Comparison of ENCODE assay signal across 11 cellular contexts in the genomic region with DNA sequence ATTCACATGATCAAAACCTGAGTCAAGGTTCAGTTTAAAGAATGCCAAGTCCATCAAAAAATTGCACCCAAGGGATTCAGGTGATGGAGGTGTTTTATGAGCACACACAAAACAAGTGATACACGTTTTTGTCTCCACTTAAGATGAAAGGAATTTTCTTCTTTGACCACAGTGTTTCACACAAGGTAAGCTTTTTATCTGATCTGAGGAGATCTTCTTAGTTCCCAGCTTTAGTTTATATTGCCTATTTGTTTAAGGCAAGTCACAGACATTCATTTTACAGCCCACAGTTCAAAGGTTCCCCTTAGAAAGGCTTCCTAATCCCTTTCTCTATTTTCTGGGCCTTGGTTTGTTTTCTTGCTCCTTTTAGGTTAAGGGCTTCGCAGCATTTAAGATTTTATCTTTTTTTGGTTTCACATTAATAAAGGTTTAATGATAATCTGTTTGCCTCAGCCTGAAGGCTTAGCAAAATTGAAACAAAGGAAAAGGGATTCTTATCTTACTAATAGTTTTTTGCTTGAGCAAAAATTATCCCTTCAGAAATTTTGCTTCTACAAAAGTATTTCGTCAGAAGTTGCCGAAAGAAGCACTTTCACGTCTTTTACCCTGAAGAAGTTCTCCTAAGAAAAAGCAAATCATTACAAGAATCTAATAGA.
DNase-seq lines count a peak whose midpoint lies in the region; ATAC-seq and TF ChIP-seq lines count a peak whose summit lies in the region.
"Had no signal": no experiment of that assay in that cellular context is flagged by ENCODE, and none has a peak within 500 bp of the region (broad histone marks: within the 10 kb centered on the region; RNA-seq: fewer than 3 reads in every experiment).

No MANE protein-coding gene starts in this region.

- peak overlapping the region; percentile 75 for H2AFZ ChIP-seq in HCT116 (ENCODE audit: low read depth, low read length, poor library complexity, severe bottlenecking)

- no peaks in the 10 kb centered on the region for H3K27me3 ChIP-seq in HCT116 (ENCODE audit: insufficient read depth, low read length)
- peaks cover 0 to 4% of the 10 kb centered on the region in 2 donors for H3K27me3 ChIP-seq in naive thymus-derived CD4-positive, alpha-beta T cell (ENCODE audit: control insufficient read depth in 2 of 2, insufficient read depth in 2 of 2, low read length in 2 of 2)
- H3K27me3 ChIP-seq in right lobe of liver: no peaks in the 10 kb centered on the region

- peak; percentile 76 for DNase-seq in HCT116 (ENCODE audit: low read depth, low spot score)
- DNase-seq in amniotic epithelial cell (ENCODE audit: low read depth): peak; percentile 27
- DNase-seq in kidney tubule cell (ENCODE audit: low spot score): peak; percentile 29
- DNase-seq in GDM1 (lab: John Stamatoyannopoulos, UW): no peak
- DNase-seq in naive thymus-derived CD4-positive, alpha-beta T cell: no peak
- no peak for DNase-seq in right lobe of liver
- DNase-seq: activated T-cell treated with anti-CD3 and anti-CD28 coated beads, Interleukin-2, amount 50 U/mL, for 24 hours; NCI-H510A treated with DMSO at 0.1 percent for 48 hours; T-helper 2 cell had no signal

- peak overlapping the region; percentile 95 for H3K4me2 ChIP-seq in HCT116 (ENCODE audit: low read length)

- no peaks in the 10 kb centered on the region for H4K20me1 ChIP-seq in HCT116 (ENCODE audit: insufficient read depth)

- H3K4me3 ChIP-seq in HCT116 (replicated peaks in 1 of 2; ENCODE audit: low read depth in 1 of 2, low read length in 2 of 2) (peak overlapping the region; percentile 76 to 78), skin epidermis (no peak overlapping the region), right lobe of liver (no peak overlapping the region)
- H3K4me3 ChIP-seq in naive thymus-derived CD4-positive, alpha-beta T cell (ENCODE audit: low read length): no peak overlapping the region

- peak overlapping the region; percentile 75 for H3K9ac ChIP-seq in HCT116 (ENCODE audit: low read length)

- peaks cover 8 to 17% (median 14%) of the 10 kb centered on the region in 7 donors for H3K4me1 Mint-ChIP-seq in naive thymus-derived CD4-positive, alpha-beta T cell

- POLR2A ChIA-PET in HCT116 (lab: Charles Lee): no interaction called here
- POLR2A ChIA-PET in naive thymus-derived CD4-positive, alpha-beta T cell (lab: Charles Lee): no interaction called here

- no peaks in the 10 kb centered on the region for H3K9me3 ChIP-seq in HCT116 (ENCODE audit: control insufficient read depth in 1 of 2, insufficient read depth in 1 of 2, low read depth in 1 of 2, low read length in 2 of 2)
- H3K9me3 ChIP-seq in naive thymus-derived CD4-positive, alpha-beta T cell (ENCODE audit: control insufficient read depth in 2 of 3, low read length in 3 of 3): no peaks in the 10 kb centered on the region
- H3K9me3 ChIP-seq in right lobe of liver: no peaks in the 10 kb centered on the region

- H3K36me3 Mint-ChIP-seq in naive thymus-derived CD4-positive, alpha-beta T cell: no peaks in the 10 kb centered on the region

- BruUV-seq in HCT116 (replicated peaks; lab: Mats Ljungman, UMichigan): no TSS peak

- peak; percentile 28 for ATAC-seq in HCT116
- ATAC-seq in naive thymus-derived CD4-positive, alpha-beta T cell: no peak
- ATAC-seq in right lobe of liver: no peak
- ATAC-seq in HG03520 (IDR thresholded peaks at IDR 0.05; ENCODE audit: unreplicated experiment): no peak

- H3K4me1 ChIP-seq in HCT116 (ENCODE audit: control insufficient read depth in 1 of 2, insufficient read depth in 2 of 2, low read length in 2 of 2): peaks cover 36 to 58% of the 10 kb centered on the region in 2 experiments
- H3K4me1 ChIP-seq in naive thymus-derived CD4-positive, alpha-beta T cell (ENCODE audit: control insufficient read depth in 2 of 2, insufficient read depth in 2 of 2, low read length in 2 of 2): no peaks in the 10 kb centered on the region
- H3K4me1 ChIP-seq in right lobe of liver: peaks cover 0 to 12% (median 5%) of the 10 kb centered on the region in 4 donors

- CTCF ChIA-PET in HCT116 (lab: Charles Lee): no interaction called here
- CTCF ChIA-PET in naive thymus-derived CD4-positive, alpha-beta T cell (lab: Charles Lee): no interaction called here

- TF ChIP-seq CTCF in HCT116 (IDR thresholded peaks at IDR 0.05 in 2 of 3, conservative IDR thresholded peaks at IDR 0.05 in 1 of 3; ENCODE audit: borderline replicate concordance in 1 of 3, insufficient read depth in 1 of 3, low read depth in 2 of 3, low read length in 2 of 3) (no peak), right lobe of liver (IDR thresholded peaks at IDR 0.05) (no peak)

- 71% methylated on average over 5 of the region's 5 CpGs for WGBS in right lobe of liver (ENCODE audit: insufficient coverage, low coverage, low lambda C conversion rate, missing lambda C conversion rate)

- H3K9me3 Mint-ChIP-seq in naive thymus-derived CD4-positive, alpha-beta T cell: peaks cover 0 to 4% (median 0%) of the 10 kb centered on the region in 11 donors
- H3K9me3 Mint-ChIP-seq: activated T-cell treated with anti-CD3 and anti-CD28 coated beads, Interleukin-2, amount 50 U/mL, for 24 hours had no signal

- intact Hi-C loops in HCT116 (cut with micrococcal nuclease): no loop called here
- intact Hi-C loops in naive thymus-derived CD4-positive, alpha-beta T cell (cut with micrococcal nuclease): no loop called here
- intact Hi-C loops in right lobe of liver (cut with DNase I): no loop called here

- H3K27me3 Mint-ChIP-seq in naive thymus-derived CD4-positive, alpha-beta T cell: peaks cover 14 to 26% (median 18%) of the 10 kb centered on the region in 5 donors

- H3K79me2 ChIP-seq in HCT116 (ENCODE audit: insufficient read depth, low read length): peaks cover 12% of the 10 kb centered on the region; the same call in 1 of the 2 replicates

- H3K36me3 ChIP-seq in HCT116 (ENCODE audit: control insufficient read depth in 1 of 2, insufficient read depth in 2 of 2, low read length in 2 of 2) (no peaks in the 10 kb centered on the region), right lobe of liver (no peaks in the 10 kb centered on the region)
- H3K36me3 ChIP-seq in naive thymus-derived CD4-positive, alpha-beta T cell (ENCODE audit: control insufficient read depth in 2 of 3, insufficient read depth in 3 of 3, low read length in 3 of 3): no peaks in the 10 kb centered on the region

- no peak overlapping the region for H3K4me3 Mint-ChIP-seq in naive thymus-derived CD4-positive, alpha-beta T cell
- H3K4me3 Mint-ChIP-seq: activated T-cell treated with anti-CD3 and anti-CD28 coated beads, Interleukin-2, amount 50 U/mL, for 24 hours had no signal

- TF ChIP-seq POLR2A in HCT116 (IDR thresholded peaks at IDR 0.05; ENCODE audit: borderline replicate concordance, extremely low read depth, insufficient read depth, insufficient read length) (no peak), right lobe of liver (IDR thresholded peaks at IDR 0.05) (no peak)

- H3K27ac ChIP-seq in HCT116 (ENCODE audit: low read depth, low read length): peak overlapping the region; percentile 99
- H3K27ac ChIP-seq in skin epidermis: peak overlapping the region in 18 of 21 experiments; percentile 6 to 99 (median 76)
- no peak overlapping the region for H3K27ac ChIP-seq in naive thymus-derived CD4-positive, alpha-beta T cell (ENCODE audit: low read depth, low read length)
- H3K27ac ChIP-seq in right lobe of liver: no peak overlapping the region

- no peak for TF ChIP-seq RAD21 in HCT116 (IDR thresholded peaks at IDR 0.05; ENCODE audit: low read depth)

- RAD21 ChIA-PET in HCT116 (lab: Charles Lee; ENCODE audit: low non-redundant PET in 1 of 2, low total read pairs in 2 of 2, uncharacterized antibody in 2 of 2, unreplicated experiment in 2 of 2): interaction anchor here in 1 of 2 experiments (1.2 kb wide), 1 partner anchor 313 kb away, joined by 3 read pairs; no protein-coding TSS in a partner anchor

- no peaks in the 10 kb centered on the region; the same call in 1 of the 2 replicates for H3K9me2 ChIP-seq in HCT116 (ENCODE audit: insufficient read depth)

- no peak overlapping the region for H3K27ac Mint-ChIP-seq in naive thymus-derived CD4-positive, alpha-beta T cell
- H3K27ac Mint-ChIP-seq: activated T-cell treated with anti-CD3 and anti-CD28 coated beads, Interleukin-2, amount 50 U/mL, for 24 hours had no signal

TF ChIP-seq in HCT116, 20 proteins besides CTCF, POLR2A, EP300 and RAD21:
- TF ChIP-seq JUND (IDR thresholded peaks at IDR 0.05) (peak; percentile 58), EZH2phosphoT487 (IDR thresholded peaks at IDR 0.05; ENCODE audit: borderline replicate concordance) (no peak), ZFX (IDR thresholded peaks at IDR 0.05) (no peak), YY1 (IDR thresholded peaks at IDR 0.05; ENCODE audit: extremely low read depth, insufficient replicate concordance, low read depth, low read length) (no peak), EZH2 (IDR thresholded peaks at IDR 0.05) (no peak), CEBPB (IDR thresholded peaks at IDR 0.05; ENCODE audit: low read depth) (peak; percentile 48; the same call in 1 of the 2 replicates), CBX3 (IDR thresholded peaks at IDR 0.05; ENCODE audit: low read depth) (no peak), SP1 (IDR thresholded peaks at IDR 0.05; ENCODE audit: low read depth) (peak; percentile 59; the same call in 1 of the 2 replicates)
- TF ChIP-seq, protein P1, sequence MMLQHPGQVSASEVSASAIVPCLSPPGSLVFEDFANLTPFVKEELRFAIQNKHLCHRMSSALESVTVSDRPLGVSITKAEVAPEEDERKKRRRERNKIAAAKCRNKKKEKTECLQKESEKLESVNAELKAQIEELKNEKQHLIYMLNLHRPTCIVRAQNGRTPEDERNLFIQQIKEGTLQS (IDR thresholded peaks at IDR 0.05): no peak

Comparison
In these comparisons a context has a peak if more than half of its experiments do, and no peak if none do; other contexts are left out.
1. DNase-seq: peak in HCT116 (single experiment), amniotic epithelial cell (single experiment) and kidney tubule cell (single experiment); none in GDM1 (single experiment), naive thymus-derived CD4-positive, alpha-beta T cell (0 of 9) and right lobe of liver (0 of 3).
2. H3K27ac ChIP-seq: peak in HCT116 (single experiment) and skin epidermis (18 of 21); none in naive thymus-derived CD4-positive, alpha-beta T cell (single experiment) and right lobe of liver (0 of 3).
3. H3K4me3 ChIP-seq: peak in HCT116 (2 of 2); none in skin epidermis (0 of 7), naive thymus-derived CD4-positive, alpha-beta T cell (single experiment) and right lobe of liver (0 of 3).